In the genomic region with DNA sequence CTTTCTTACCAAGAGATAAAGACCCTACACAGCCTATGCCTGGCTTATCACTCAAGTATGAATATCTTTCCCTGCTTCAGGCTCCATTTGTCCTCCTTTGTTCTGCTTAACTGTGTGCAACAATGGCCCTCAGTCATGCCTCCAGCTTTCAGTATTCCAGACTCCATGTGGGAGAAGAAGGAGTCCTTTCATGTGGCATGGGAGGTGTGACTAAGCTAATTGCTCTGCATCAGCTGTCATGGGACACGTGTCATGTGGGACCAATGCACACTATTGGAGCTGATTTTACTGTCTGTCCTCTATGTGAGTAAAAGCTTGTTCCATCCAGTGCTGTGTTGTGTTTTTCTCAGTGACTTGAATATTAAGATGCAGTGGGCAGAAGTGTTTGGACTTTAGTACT, we compare ENCODE assay signal across 21 cellular contexts.
DNase-seq lines count a peak whose midpoint lies in the region; ATAC-seq, FAIRE-seq and TF ChIP-seq lines count a peak whose summit lies in the region.
"Had no signal": no experiment of that assay in that cellular context is flagged by ENCODE, and none has a peak within 500 bp of the region (broad histone marks: within the 10 kb centered on the region; RNA-seq: fewer than 3 reads in every experiment).

No MANE protein-coding gene starts in this region.

- no peak overlapping the region for H3K27ac ChIP-seq in trophoblast cell (ENCODE audit: low read depth, low read length)
- no peak overlapping the region for H3K27ac ChIP-seq in right cardiac atrium (ENCODE audit: low read length)
- H3K27ac ChIP-seq: GM23248, SJSA1 had no signal

- no CpG with 5 or more reads among the region's 1 CpG for WGBS in trophoblast cell (ENCODE audit: extremely low coverage, insufficient coverage, insufficient read length)
- 58% methylated on average over 1 of the region's 1 CpG for WGBS in right cardiac atrium

- ATAC-seq in right cardiac atrium (no peak), GM18873 (IDR thresholded peaks at IDR 0.05; ENCODE audit: low FRiP score, unreplicated experiment) (no peak)
- ATAC-seq: Panc1 had no signal

- no peak overlapping the region for H2BK12ac ChIP-seq in trophoblast cell (ENCODE audit: low read length)

- no peak overlapping the region for H3K4me3 ChIP-seq in bronchial epithelial cell (ENCODE audit: low read depth, low read length)
- no peak overlapping the region for H3K4me3 ChIP-seq in trophoblast cell (ENCODE audit: low read depth, low read length)
- H3K4me3 ChIP-seq in right cardiac atrium (ENCODE audit: low read length) = no peak overlapping the region
- H3K4me3 ChIP-seq: GM23248, SJSA1 had no signal

- H4K8ac ChIP-seq in trophoblast cell (ENCODE audit: low read depth, low read length) = no peak overlapping the region

- no peak overlapping the region for H4K12ac ChIP-seq in trophoblast cell (ENCODE audit: low read depth, low read length)

- no peak overlapping the region for H3K4ac ChIP-seq in trophoblast cell (ENCODE audit: low read depth, low read length)

- H4K91ac ChIP-seq in trophoblast cell (ENCODE audit: low read depth, low read length) = no peak overlapping the region

- no peak overlapping the region for H3K18ac ChIP-seq in trophoblast cell (ENCODE audit: low read length)

- H3K27me3 ChIP-seq in bronchial epithelial cell (ENCODE audit: control insufficient read depth, insufficient read depth, low read length) (no peaks in the 10 kb centered on the region), trophoblast cell (ENCODE audit: insufficient read depth, low read length) (no peaks in the 10 kb centered on the region), right cardiac atrium (ENCODE audit: control insufficient read depth, insufficient read depth) (no peaks in the 10 kb centered on the region)
- H3K27me3 ChIP-seq: SJSA1 had no signal

- no peaks in the 10 kb centered on the region for H3K79me2 ChIP-seq in trophoblast cell (ENCODE audit: control insufficient read depth, insufficient read depth, low read length, poor library complexity)

- FAIRE-seq in bronchial epithelial cell (lab: Jason Lieb, UNC) = peak; percentile 58

- H3K9ac ChIP-seq in trophoblast cell (ENCODE audit: low read length) = no peak overlapping the region
- H3K9ac ChIP-seq: GM23248 had no signal

- H3K36me3 ChIP-seq in bronchial epithelial cell (ENCODE audit: control insufficient read depth, insufficient read depth, low read length) (no peaks in the 10 kb centered on the region), trophoblast cell (ENCODE audit: control insufficient read depth in 1 of 2, insufficient read depth in 2 of 2, low read length in 2 of 2) (no peaks in the 10 kb centered on the region)
- H3K36me3 ChIP-seq: SJSA1 had no signal

- H2BK5ac ChIP-seq in trophoblast cell (ENCODE audit: low read depth, low read length, poor library complexity) = no peak overlapping the region

- peak; percentile 4 for DNase-seq in NCI-H69 (lab: John Stamatoyannopoulos, UW)
- DNase-seq in bronchial epithelial cell (ENCODE audit: low read depth) = no peak
- peak; percentile 9 for DNase-seq in iPS-NIHi7 (ENCODE audit: extremely low spot score)
- peak; percentile 33 to 37 for DNase-seq in trophoblast cell
- no peak for DNase-seq in NCI-H510A (lab: John Stamatoyannopoulos, UW)
- no peak for DNase-seq in right cardiac atrium
- DNase-seq in OCI-M1 (lab: John Stamatoyannopoulos, UW) = no peak
- DNase-seq: AML-193; Calu3; CD4-positive, CD25-positive, alpha-beta regulatory T cell; DND-41; GF-D8; GM23248; KG1; NCI-H1048; NCI-H146; NCI-H446; NCI-H774 had no signal

- no peaks in the 10 kb centered on the region for H3K79me1 ChIP-seq in trophoblast cell (ENCODE audit: low read length)

- H3K14ac ChIP-seq in trophoblast cell (ENCODE audit: low read length) = no peak overlapping the region

- H2AFZ ChIP-seq in trophoblast cell (ENCODE audit: insufficient read depth, low read length, poor library complexity) = no peak overlapping the region
- H2AFZ ChIP-seq: GM23248 had no signal

- no peak overlapping the region for H2BK120ac ChIP-seq in trophoblast cell (ENCODE audit: insufficient read depth, low read length, poor library complexity)

- no peak overlapping the region for H3K4me2 ChIP-seq in trophoblast cell (ENCODE audit: low read length)

- intact Hi-C loops in right cardiac atrium (cut with DNase I) = no loop called here

- no peak for TF ChIP-seq CTCF in bronchial epithelial cell (IDR thresholded peaks at IDR 0.05; ENCODE audit: insufficient read depth, low read length, severe bottlenecking)

- no peak overlapping the region for H3K23ac ChIP-seq in trophoblast cell (ENCODE audit: low read length)

- H3K4me1 ChIP-seq in trophoblast cell (ENCODE audit: control insufficient read depth in 1 of 2, insufficient read depth in 2 of 2, low read length in 2 of 2) (peaks cover 0 to 4% of the 10 kb centered on the region in 2 experiments), right cardiac atrium (ENCODE audit: control insufficient read depth, insufficient read depth, low read length) (no peaks in the 10 kb centered on the region)
- H3K4me1 ChIP-seq: SJSA1 had no signal

- H2AK5ac ChIP-seq in trophoblast cell (ENCODE audit: low read length) = no peak overlapping the region

- no peaks in the 10 kb centered on the region for H3K9me3 ChIP-seq in trophoblast cell (ENCODE audit: insufficient read depth, low read depth, low read length)
- no peaks in the 10 kb centered on the region for H3K9me3 ChIP-seq in right cardiac atrium (ENCODE audit: control insufficient read depth, low read length)
- H3K9me3 ChIP-seq: SJSA1 had no signal

Comparison
In these comparisons a context has a peak if more than half of its experiments do, and no peak if none do; other contexts are left out.
1. DNase-seq: peak in NCI-H69 (single experiment), iPS-NIHi7 (single experiment) and trophoblast cell (2 of 2); none in bronchial epithelial cell (single experiment), NCI-H510A (single experiment), right cardiac atrium (0 of 3) and OCI-M1 (single experiment).